ENCODE assay signal across 29 cellular contexts in the genomic region with DNA sequence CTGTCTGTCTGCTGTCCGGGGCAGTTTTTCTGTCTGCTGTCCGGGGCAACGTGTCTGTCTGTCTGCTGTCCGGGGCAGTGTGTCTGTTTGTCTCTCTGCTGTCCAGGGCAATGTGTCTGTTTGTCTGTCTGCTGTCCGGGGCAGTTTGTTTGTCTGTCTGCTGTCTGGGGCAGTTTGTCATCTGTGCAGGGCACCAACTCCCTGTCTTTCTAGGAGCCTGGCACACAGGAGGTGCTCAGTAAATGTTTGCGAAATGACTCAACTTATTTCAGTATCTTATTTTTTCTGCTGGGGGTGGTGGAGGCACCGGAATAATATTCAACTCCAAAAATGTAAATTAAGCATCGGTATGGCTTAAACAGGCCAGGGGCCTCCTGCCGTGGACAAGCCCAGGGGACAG.
"Had no signal": no experiment of that assay in that cellular context is flagged by ENCODE, and none has a peak within 500 bp of the region (broad histone marks: within the 10 kb centered on the region; RNA-seq: fewer than 3 reads in every experiment).

No MANE protein-coding gene starts in this region.

- H3K27me3 Mint-ChIP-seq: activated CD8-positive, alpha-beta T cell treated with anti-CD3 and anti-CD28 coated beads for 36 hours; activated naive CD4-positive, alpha-beta T cell treated with anti-CD3 and anti-CD28 coated beads, Interleukin-2, amount 50 U/mL, for 24 hours; activated T-cell treated with anti-CD3 and anti-CD28 coated beads, Interleukin-2, amount 50 U/mL, for 24 hours had no signal

- H3K9me3 Mint-ChIP-seq: activated CD4-positive, alpha-beta T cell treated with anti-CD3 and anti-CD28 coated beads, Interleukin-2, amount 10 ng/mL, durations not matched to agents 24 days and 14 days; activated CD8-positive, alpha-beta T cell treated with anti-CD3 and anti-CD28 coated beads for 36 hours; activated naive CD4-positive, alpha-beta T cell treated with anti-CD3 and anti-CD28 coated beads, Interleukin-2, amount 50 U/mL, for 24 hours; activated naive CD8-positive, alpha-beta T cell treated with anti-CD3 and anti-CD28 coated beads, Interleukin-2, amount 10 ng/mL, durations not matched to agents 7 days and 5 days; activated T-cell treated with anti-CD3 and anti-CD28 coated beads, Interleukin-2, amount 50 U/mL, for 24 hours; activated T-helper 2 cell treated with anti-CD3 and anti-CD28 coated beads, Interferon-gamma antibody, Interleukin-2, Interleukin-4, amounts not matched to agents 10 μg/mL and 5 μg/mL and 100 μg/mL, durations not matched to agents 14 hours and 24 hours and 36 hours had no signal

- H3K27ac ChIP-seq: body of pancreas, breast epithelium, RWPE1, SJCRH30, SK-N-MC, WERI-Rb-1 had no signal

- H3K27me3 ChIP-seq: adrenal gland, body of pancreas, breast epithelium, SJCRH30 had no signal

- H3K4me1 Mint-ChIP-seq: activated CD4-positive, alpha-beta T cell treated with anti-CD3 and anti-CD28 coated beads, Interleukin-2, amount 10 ng/mL, durations not matched to agents 24 days and 14 days; activated naive CD4-positive, alpha-beta T cell treated with anti-CD3 and anti-CD28 coated beads, Interleukin-2, amount 50 U/mL, for 24 hours; activated naive CD8-positive, alpha-beta T cell treated with anti-CD3 and anti-CD28 coated beads, Interleukin-2, amount 10 ng/mL, durations not matched to agents 7 days and 5 days had no signal

- DNase-seq: activated CD4-positive, alpha-beta T cell treated with anti-CD3 and anti-CD28 coated beads for 1 hour; activated CD4-positive, alpha-beta T cell treated with anti-CD3 and anti-CD28 coated beads, Interleukin-2, amount 10 ng/mL, durations not matched to agents 24 days and 14 days; activated CD4-positive, alpha-beta T cell treated with anti-CD3 and anti-CD28 coated beads, Interleukin-2, amount 50 U/mL, for 4 hours; activated CD4-positive, CD25-positive, alpha-beta regulatory T cell; activated CD8-positive, alpha-beta T cell treated with anti-CD3 and anti-CD28 coated beads for 36 hours; activated gamma-delta T cell; activated naive CD4-positive, alpha-beta T cell treated with Interleukin-2 at 50 U/mL for 16 hours; activated naive CD8-positive, alpha-beta T cell treated with anti-CD3 and anti-CD28 coated beads, Interleukin-2, amount 10 ng/mL, durations not matched to agents 7 days and 5 days; activated T-cell treated with anti-CD3 and anti-CD28 coated beads, Interleukin-2, amount 50 U/mL, for 24 hours; adrenal gland; body of pancreas; NCI-H1105; NCI-H1417 treated with DMSO at 0.1 percent for 48 hours; NCI-H187 treated with DMSO at 0.1 percent for 48 hours; NCI-H2081; NCI-H226; NCI-H524 treated with DMSO at 0.1 percent for 48 hours; Right ventricle myocardium superior; SJCRH30; T1000; WERI-Rb-1 had no signal

- ATAC-seq: activated CD8-positive, alpha-beta T cell treated with anti-CD3 and anti-CD28 coated beads for 36 hours; body of pancreas; K562 had no signal

- H3K27ac Mint-ChIP-seq: activated CD4-positive, alpha-beta T cell treated with anti-CD3 and anti-CD28 coated beads, Interleukin-2, amount 10 ng/mL, durations not matched to agents 24 days and 14 days; activated CD8-positive, alpha-beta T cell treated with anti-CD3 and anti-CD28 coated beads for 36 hours; activated naive CD4-positive, alpha-beta T cell treated with anti-CD3 and anti-CD28 coated beads, Interleukin-2, amount 50 U/mL, for 24 hours; activated naive CD8-positive, alpha-beta T cell treated with anti-CD3 and anti-CD28 coated beads, Interleukin-2, amount 10 ng/mL, durations not matched to agents 7 days and 5 days; activated T-cell treated with anti-CD3 and anti-CD28 coated beads, Interleukin-2, amount 50 U/mL, for 24 hours; activated T-helper 2 cell treated with anti-CD3 and anti-CD28 coated beads, Interferon-gamma antibody, Interleukin-2, Interleukin-4, amounts not matched to agents 10 μg/mL and 5 μg/mL and 100 μg/mL, durations not matched to agents 14 hours and 24 hours and 36 hours had no signal

- H3K4me3 ChIP-seq: adrenal gland, body of pancreas, breast epithelium, K562, SJCRH30, SK-N-MC had no signal

- FAIRE-seq: astrocyte, K562, RCC 7860 had no signal

- H3K4me1 ChIP-seq: body of pancreas, breast epithelium, SJCRH30 had no signal

- H3K36me3 Mint-ChIP-seq: activated naive CD4-positive, alpha-beta T cell treated with anti-CD3 and anti-CD28 coated beads, Interleukin-2, amount 50 U/mL, for 24 hours; activated naive CD8-positive, alpha-beta T cell treated with anti-CD3 and anti-CD28 coated beads, Interleukin-2, amount 10 ng/mL, durations not matched to agents 7 days and 5 days had no signal

- H3K36me3 ChIP-seq: adrenal gland, breast epithelium, SJCRH30, WERI-Rb-1 had no signal

- H3K9me3 ChIP-seq: adrenal gland, body of pancreas, breast epithelium had no signal

- H3K4me3 Mint-ChIP-seq: activated CD4-positive, alpha-beta T cell treated with anti-CD3 and anti-CD28 coated beads, Interleukin-2, amount 10 ng/mL, durations not matched to agents 24 days and 14 days; activated CD8-positive, alpha-beta T cell treated with anti-CD3 and anti-CD28 coated beads for 36 hours; activated naive CD4-positive, alpha-beta T cell treated with anti-CD3 and anti-CD28 coated beads, Interleukin-2, amount 50 U/mL, for 24 hours; activated naive CD8-positive, alpha-beta T cell treated with anti-CD3 and anti-CD28 coated beads, Interleukin-2, amount 10 ng/mL, durations not matched to agents 7 days and 5 days; activated T-cell treated with anti-CD3 and anti-CD28 coated beads, Interleukin-2, amount 50 U/mL, for 24 hours had no signal
